In genomic region chr2:123609077-123609476, GRCh38 we compare ENCODE assay signal across 17 cellular contexts.
A peak's percentile ranks its signal among the peaks of the same experiment; 100 is the strongest.
DNase-seq lines count a peak whose midpoint lies in the region; ATAC-seq and TF ChIP-seq lines count a peak whose summit lies in the region.
"Had no signal": no experiment of that assay in that cellular context is flagged by ENCODE, and none has a peak within 500 bp of the region (broad histone marks: within the 10 kb centered on the region; RNA-seq: fewer than 3 reads in every experiment).

No MANE protein-coding gene starts in this region.

- peaks cover 24% of the 10 kb centered on the region for H3K9me3 Mint-ChIP-seq in WTC11
- peaks cover 8 to 15% of the 10 kb centered on the region in 2 donors for H3K9me3 Mint-ChIP-seq in activated T-cell treated with anti-CD3 and anti-CD28 coated beads, Interleukin-2, amount 50 U/mL, for 72 hours

- H3K4me1 Mint-ChIP-seq in WTC11, result peaks cover 24% of the 10 kb centered on the region
- no peaks in the 10 kb centered on the region for H3K4me1 Mint-ChIP-seq in activated T-cell treated with anti-CD3 and anti-CD28 coated beads, Interleukin-2, amount 50 U/mL, for 72 hours (ENCODE audit: low read depth)
- H3K4me1 Mint-ChIP-seq: CD14-positive monocyte had no signal

- POLR2A ChIA-PET in WTC11 (lab: Charles Lee), result no interaction called here

- DNase-seq in NCI-H146 treated with DMSO at 0.1 percent for 48 hours (lab: John Stamatoyannopoulos, UW; ENCODE audit: unreplicated experiment) (peak; percentile 6), NCI-H146 (lab: John Stamatoyannopoulos, UW) (no peak), WTC11 (ENCODE audit: low spot score) (no peak), iPS-NIHi11 (ENCODE audit: low spot score) (peak; percentile 21), GM10266 (ENCODE audit: extremely low spot score) (no peak)
- no peak for DNase-seq in activated T-cell treated with anti-CD3 and anti-CD28 coated beads, Interleukin-2, amount 50 U/mL, for 72 hours
- DNase-seq: CD8-positive, alpha-beta T cell; COR-L47; DMS153; DMS79 treated with DMSO at 0.1 percent for 48 hours; EL; GDM1 had no signal

- ATAC-seq in WTC11 (peak; percentile 93), HG02840 (IDR thresholded peaks at IDR 0.05; ENCODE audit: low FRiP score, unreplicated experiment) (no peak), HG03521 (IDR thresholded peaks at IDR 0.05; ENCODE audit: unreplicated experiment) (no peak)
- no peak for ATAC-seq in activated T-cell treated with anti-CD3 and anti-CD28 coated beads, Interleukin-2, amount 50 U/mL, for 72 hours (replicated peaks in 1 of 2)
- ATAC-seq: CD8-positive, alpha-beta T cell; HCT116; HepG2 had no signal

- CTCF ChIA-PET in WTC11 (lab: Charles Lee), result no interaction called here

- no peak overlapping the region for H3K4me3 Mint-ChIP-seq in WTC11
- H3K4me3 Mint-ChIP-seq in activated T-cell treated with anti-CD3 and anti-CD28 coated beads, Interleukin-2, amount 50 U/mL, for 72 hours, result no peak overlapping the region
- H3K4me3 Mint-ChIP-seq: CD14-positive monocyte; CD8-positive, alpha-beta T cell had no signal

- H3K36me3 Mint-ChIP-seq in WTC11, result peaks cover 14% of the 10 kb centered on the region
- peaks cover 0 to 3% of the 10 kb centered on the region in 2 donors for H3K36me3 Mint-ChIP-seq in activated T-cell treated with anti-CD3 and anti-CD28 coated beads, Interleukin-2, amount 50 U/mL, for 72 hours (ENCODE audit: insufficient read depth in 2 of 2)
- H3K36me3 Mint-ChIP-seq: CD14-positive monocyte; CD8-positive, alpha-beta T cell had no signal

- peaks cover 47% of the 10 kb centered on the region for H3K27me3 Mint-ChIP-seq in WTC11 (ENCODE audit: low read depth)
- H3K27me3 Mint-ChIP-seq in activated T-cell treated with anti-CD3 and anti-CD28 coated beads, Interleukin-2, amount 50 U/mL, for 72 hours (ENCODE audit: low read depth), result no peaks in the 10 kb centered on the region

- TF ChIP-seq CTCF in WTC11 (IDR thresholded peaks at IDR 0.05) (no peak), GM10266 (IDR thresholded peaks at IDR 0.05; ENCODE audit: control insufficient read depth, insufficient read depth, low read depth, missing control alignments) (no peak)

- H3K27ac Mint-ChIP-seq in WTC11, result no peak overlapping the region
- H3K27ac Mint-ChIP-seq in activated T-cell treated with anti-CD3 and anti-CD28 coated beads, Interleukin-2, amount 50 U/mL, for 72 hours, result no peak overlapping the region
- H3K27ac Mint-ChIP-seq: CD14-positive monocyte; CD8-positive, alpha-beta T cell had no signal

TF ChIP-seq in WTC11, 78 proteins besides CTCF, POLR2A, EP300 and RAD21:
- TF ChIP-seq NR2C2 (CRISPR knock-in tag; IDR thresholded peaks at IDR 0.05), result no peak
- no peak for TF ChIP-seq RELA (CRISPR knock-in tag; IDR thresholded peaks at IDR 0.05; ENCODE audit: borderline replicate concordance)
- no peak for TF ChIP-seq CBFB (CRISPR knock-in tag; IDR thresholded peaks at IDR 0.05; ENCODE audit: low read depth)
- no peak for TF ChIP-seq MLX (CRISPR knock-in tag; IDR thresholded peaks at IDR 0.05)
- TF ChIP-seq SP1 (CRISPR knock-in tag; conservative IDR thresholded peaks at IDR 0.05), result no peak
- TF ChIP-seq KAT7 (CRISPR knock-in tag; IDR thresholded peaks at IDR 0.05; ENCODE audit: borderline replicate concordance), result no peak
- no peak for TF ChIP-seq ZMAT4 (CRISPR knock-in tag; IDR thresholded peaks at IDR 0.05)
- TF ChIP-seq FOXJ3 (CRISPR knock-in tag; IDR thresholded peaks at IDR 0.05; ENCODE audit: borderline replicate concordance), result no peak
- TF ChIP-seq FOXK1 (CRISPR knock-in tag; IDR thresholded peaks at IDR 0.05), result no peak
- TF ChIP-seq RORB (CRISPR knock-in tag; IDR thresholded peaks at IDR 0.05), result no peak
- TF ChIP-seq ATF6 (CRISPR knock-in tag; IDR thresholded peaks at IDR 0.05), result no peak
- no peak for TF ChIP-seq USF1 (CRISPR knock-in tag; IDR thresholded peaks at IDR 0.05)
- TF ChIP-seq NR3C1 (CRISPR knock-in tag; conservative IDR thresholded peaks at IDR 0.05; ENCODE audit: low read depth), result no peak
- TF ChIP-seq GTF2I (CRISPR knock-in tag; conservative IDR thresholded peaks at IDR 0.05), result no peak
- TF ChIP-seq ZNF423 (CRISPR knock-in tag; IDR thresholded peaks at IDR 0.05), result no peak
- no peak for TF ChIP-seq SOX15 (CRISPR knock-in tag; IDR thresholded peaks at IDR 0.05)
TF ChIP-seq in WTC11: peak in this region for 0.

Comparison
In these comparisons a context has a peak if more than half of its experiments do, and no peak if none do; other contexts are left out.
1. DNase-seq: peak in NCI-H146 treated with DMSO at 0.1 percent for 48 hours (single experiment) and iPS-NIHi11 (single experiment); none in NCI-H146 (single experiment), WTC11 (single experiment), activated T-cell treated with anti-CD3 and anti-CD28 coated beads, Interleukin-2, amount 50 U/mL, for 72 hours (0 of 2) and GM10266 (single experiment).